ENCODE assay signal across 1 cellular context in genomic region chr6:157379656-157380457, GRCh38.
TF ChIP-seq lines count a peak whose summit lies in the region.

No MANE protein-coding gene starts in this region.

TF ChIP-seq in HepG2, 621 proteins besides CTCF, POLR2A, EP300 and RAD21 (continued from another document and continues in another):
- TF ChIP-seq ZNF574 (CRISPR knock-in tag; IDR thresholded peaks at IDR 0.05) (peak; percentile 75), HMG20A (CRISPR knock-in tag; IDR thresholded peaks at IDR 0.05; ENCODE audit: borderline replicate concordance) (no peak), ZNF329 (CRISPR knock-in tag; IDR thresholded peaks at IDR 0.05; ENCODE audit: low read depth) (0 out of 2 replicates have a peak, but pooled peaks have one; percentile 11), SAP130 (CRISPR knock-in tag; IDR thresholded peaks at IDR 0.05; ENCODE audit: low read depth) (peak; percentile 80), RXRA (CRISPR knock-in tag; IDR thresholded peaks at IDR 0.05) (0 out of 2 replicates have a peak, but pooled peaks have one; percentile 35), CEBPG (CRISPR knock-in tag; IDR thresholded peaks at IDR 0.05) (peak; percentile 13; the same call in 1 of the 2 replicates), ZNF343 (CRISPR knock-in tag; IDR thresholded peaks at IDR 0.05) (peak; percentile 79; the same call in 1 of the 2 replicates), ZSCAN29 (CRISPR knock-in tag; conservative IDR thresholded peaks at IDR 0.05) (peak; percentile 85), RBFOX2 (IDR thresholded peaks at IDR 0.05; ENCODE audit: low read depth, low read length) (peak; percentile 59; the same call in 1 of the 2 replicates), ELF3 (CRISPR knock-in tag; IDR thresholded peaks at IDR 0.05) (peak; percentile 65), GATAD2A (CRISPR knock-in tag; IDR thresholded peaks at IDR 0.05) (0 out of 2 replicates have a peak, but pooled peaks have one; percentile 22), ZNF280D (CRISPR knock-in tag; IDR thresholded peaks at IDR 0.05) (peak; percentile 58; the same call in 1 of the 2 replicates), KDM5B (CRISPR knock-in tag; IDR thresholded peaks at IDR 0.05; ENCODE audit: borderline replicate concordance) (0 out of 2 replicates have a peak, but pooled peaks have one; percentile 9), SETDB1 (CRISPR knock-in tag; IDR thresholded peaks at IDR 0.05; ENCODE audit: borderline replicate concordance) (no peak), CENPT (CRISPR knock-in tag; IDR thresholded peaks at IDR 0.05; ENCODE audit: low read depth) (no peak), GTF3A (CRISPR knock-in tag; conservative IDR thresholded peaks at IDR 0.05) (0 out of 2 replicates have a peak, but pooled peaks have one; percentile 61), PHF8 (CRISPR knock-in tag; IDR thresholded peaks at IDR 0.05) (peak; percentile 42), ZNF205 (CRISPR knock-in tag; IDR thresholded peaks at IDR 0.05) (peak; percentile 71; the same call in 1 of the 2 replicates), POLR2G (IDR thresholded peaks at IDR 0.05; ENCODE audit: low read depth, low read length) (peak; percentile 58), ZNF34 (CRISPR knock-in tag; IDR thresholded peaks at IDR 0.05; ENCODE audit: borderline replicate concordance) (peak; percentile 78; the same call in 1 of the 2 replicates), POLR2AphosphoS5 (IDR thresholded peaks at IDR 0.05; ENCODE audit: low read depth, low read length) (0 out of 2 replicates have a peak, but pooled peaks have one; percentile 44), DR1 (CRISPR knock-in tag; IDR thresholded peaks at IDR 0.05) (peak; percentile 47; the same call in 1 of the 2 replicates), ISL2 (CRISPR knock-in tag; IDR thresholded peaks at IDR 0.05) (peak; percentile 60; the same call in 1 of the 2 replicates), SIX1 (CRISPR knock-in tag; IDR thresholded peaks at IDR 0.05; ENCODE audit: borderline replicate concordance) (0 out of 2 replicates have a peak, but pooled peaks have one; percentile 18), ARNT2 (CRISPR knock-in tag; IDR thresholded peaks at IDR 0.05; ENCODE audit: low read depth) (peak; percentile 25; the same call in 1 of the 2 replicates), HINFP (CRISPR knock-in tag; IDR thresholded peaks at IDR 0.05; ENCODE audit: low read depth) (0 out of 2 replicates have a peak, but pooled peaks have one; percentile 55), HMGXB4 (CRISPR knock-in tag; IDR thresholded peaks at IDR 0.05; ENCODE audit: borderline replicate concordance in 1 of 2, low read depth in 1 of 2) (peak; percentile 39 to 64; a peak in 3 of 4 replicates), MTF2 (CRISPR knock-in tag; IDR thresholded peaks at IDR 0.05; ENCODE audit: borderline replicate concordance) (no peak), HDAC1 (CRISPR knock-in tag; IDR thresholded peaks at IDR 0.05) (0 out of 2 replicates have a peak, but pooled peaks have one; percentile 47), TBP (CRISPR knock-in tag; IDR thresholded peaks at IDR 0.05) (peak; percentile 97; the same call in 1 of the 2 replicates), CREB1 (IDR thresholded peaks at IDR 0.05) (no peak), CREB1 (CRISPR knock-in tag; IDR thresholded peaks at IDR 0.05) (peak; percentile 66), SALL2 (CRISPR knock-in tag; IDR thresholded peaks at IDR 0.05) (peak; percentile 75), KDM2A (CRISPR knock-in tag; IDR thresholded peaks at IDR 0.05; ENCODE audit: borderline replicate concordance, low read depth) (peak; percentile 85), ZBTB8A (CRISPR knock-in tag; IDR thresholded peaks at IDR 0.05; ENCODE audit: borderline replicate concordance, low read depth) (0 out of 2 replicates have a peak, but pooled peaks have one; percentile 89), PLSCR1 (CRISPR knock-in tag; IDR thresholded peaks at IDR 0.05; ENCODE audit: borderline replicate concordance) (no peak), ZNF891 (CRISPR knock-in tag; IDR thresholded peaks at IDR 0.05) (no peak), MYC (CRISPR knock-in tag; IDR thresholded peaks at IDR 0.05; ENCODE audit: borderline replicate concordance) (peak; percentile 76; the same call in 1 of the 2 replicates)
- TF ChIP-seq, protein P1, sequence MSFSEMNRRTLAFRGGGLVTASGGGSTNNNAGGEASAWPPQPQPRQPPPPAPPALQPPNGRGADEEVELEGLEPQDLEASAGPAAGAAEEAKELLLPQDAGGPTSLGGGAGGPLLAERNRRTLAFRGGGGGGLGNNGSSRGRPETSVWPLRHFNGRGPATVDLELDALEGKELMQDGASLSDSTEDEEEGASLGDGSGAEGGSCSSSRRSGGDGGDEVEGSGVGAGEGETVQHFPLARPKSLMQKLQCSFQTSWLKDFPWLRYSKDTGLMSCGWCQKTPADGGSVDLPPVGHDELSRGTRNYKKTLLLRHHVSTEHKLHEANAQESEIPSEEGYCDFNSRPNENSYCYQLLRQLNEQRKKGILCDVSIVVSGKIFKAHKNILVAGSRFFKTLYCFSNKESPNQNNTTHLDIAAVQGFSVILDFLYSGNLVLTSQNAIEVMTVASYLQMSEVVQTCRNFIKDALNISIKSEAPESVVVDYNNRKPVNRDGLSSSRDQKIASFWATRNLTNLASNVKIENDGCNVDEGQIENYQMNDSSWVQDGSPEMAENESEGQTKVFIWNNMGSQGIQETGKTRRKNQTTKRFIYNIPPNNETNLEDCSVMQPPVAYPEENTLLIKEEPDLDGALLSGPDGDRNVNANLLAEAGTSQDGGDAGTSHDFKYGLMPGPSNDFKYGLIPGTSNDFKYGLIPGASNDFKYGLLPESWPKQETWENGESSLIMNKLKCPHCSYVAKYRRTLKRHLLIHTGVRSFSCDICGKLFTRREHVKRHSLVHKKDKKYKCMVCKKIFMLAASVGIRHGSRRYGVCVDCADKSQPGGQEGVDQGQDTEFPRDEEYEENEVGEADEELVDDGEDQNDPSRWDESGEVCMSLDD (CRISPR knock-in tag; IDR thresholded peaks at IDR 0.05; ENCODE audit: borderline replicate concordance), result peak; percentile 37; the same call in 1 of the 2 replicates
- TF ChIP-seq, protein P2, sequence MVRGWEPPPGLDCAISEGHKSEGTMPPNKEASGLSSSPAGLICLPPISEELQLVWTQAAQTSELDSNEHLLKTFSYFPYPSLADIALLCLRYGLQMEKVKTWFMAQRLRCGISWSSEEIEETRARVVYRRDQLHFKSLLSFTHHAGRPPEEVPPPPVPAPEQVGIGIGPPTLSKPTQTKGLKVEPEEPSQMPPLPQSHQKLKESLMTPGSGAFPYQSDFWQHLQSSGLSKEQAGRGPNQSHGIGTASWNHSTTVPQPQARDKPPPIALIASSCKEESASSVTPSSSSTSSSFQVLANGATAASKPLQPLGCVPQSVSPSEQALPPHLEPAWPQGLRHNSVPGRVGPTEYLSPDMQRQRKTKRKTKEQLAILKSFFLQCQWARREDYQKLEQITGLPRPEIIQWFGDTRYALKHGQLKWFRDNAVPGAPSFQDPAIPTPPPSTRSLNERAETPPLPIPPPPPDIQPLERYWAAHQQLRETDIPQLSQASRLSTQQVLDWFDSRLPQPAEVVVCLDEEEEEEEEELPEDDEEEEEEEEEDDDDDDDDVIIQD (CRISPR knock-in tag; IDR thresholded peaks at IDR 0.05; ENCODE audit: low read depth), result 0 out of 2 replicates have a peak, but pooled peaks have one; percentile 38
- TF ChIP-seq, protein P3, sequence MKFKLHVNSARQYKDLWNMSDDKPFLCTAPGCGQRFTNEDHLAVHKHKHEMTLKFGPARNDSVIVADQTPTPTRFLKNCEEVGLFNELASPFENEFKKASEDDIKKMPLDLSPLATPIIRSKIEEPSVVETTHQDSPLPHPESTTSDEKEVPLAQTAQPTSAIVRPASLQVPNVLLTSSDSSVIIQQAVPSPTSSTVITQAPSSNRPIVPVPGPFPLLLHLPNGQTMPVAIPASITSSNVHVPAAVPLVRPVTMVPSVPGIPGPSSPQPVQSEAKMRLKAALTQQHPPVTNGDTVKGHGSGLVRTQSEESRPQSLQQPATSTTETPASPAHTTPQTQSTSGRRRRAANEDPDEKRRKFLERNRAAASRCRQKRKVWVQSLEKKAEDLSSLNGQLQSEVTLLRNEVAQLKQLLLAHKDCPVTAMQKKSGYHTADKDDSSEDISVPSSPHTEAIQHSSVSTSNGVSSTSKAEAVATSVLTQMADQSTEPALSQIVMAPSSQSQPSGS (CRISPR knock-in tag; IDR thresholded peaks at IDR 0.05), result peak; percentile 24; the same call in 1 of the 2 replicates
- TF ChIP-seq, protein P4, sequence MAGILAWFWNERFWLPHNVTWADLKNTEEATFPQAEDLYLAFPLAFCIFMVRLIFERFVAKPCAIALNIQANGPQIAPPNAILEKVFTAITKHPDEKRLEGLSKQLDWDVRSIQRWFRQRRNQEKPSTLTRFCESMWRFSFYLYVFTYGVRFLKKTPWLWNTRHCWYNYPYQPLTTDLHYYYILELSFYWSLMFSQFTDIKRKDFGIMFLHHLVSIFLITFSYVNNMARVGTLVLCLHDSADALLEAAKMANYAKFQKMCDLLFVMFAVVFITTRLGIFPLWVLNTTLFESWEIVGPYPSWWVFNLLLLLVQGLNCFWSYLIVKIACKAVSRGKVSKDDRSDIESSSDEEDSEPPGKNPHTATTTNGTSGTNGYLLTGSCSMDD (CRISPR knock-in tag; IDR thresholded peaks at IDR 0.05), result no peak
